16 cellular contexts compared by ENCODE assay signal in the genomic region with DNA sequence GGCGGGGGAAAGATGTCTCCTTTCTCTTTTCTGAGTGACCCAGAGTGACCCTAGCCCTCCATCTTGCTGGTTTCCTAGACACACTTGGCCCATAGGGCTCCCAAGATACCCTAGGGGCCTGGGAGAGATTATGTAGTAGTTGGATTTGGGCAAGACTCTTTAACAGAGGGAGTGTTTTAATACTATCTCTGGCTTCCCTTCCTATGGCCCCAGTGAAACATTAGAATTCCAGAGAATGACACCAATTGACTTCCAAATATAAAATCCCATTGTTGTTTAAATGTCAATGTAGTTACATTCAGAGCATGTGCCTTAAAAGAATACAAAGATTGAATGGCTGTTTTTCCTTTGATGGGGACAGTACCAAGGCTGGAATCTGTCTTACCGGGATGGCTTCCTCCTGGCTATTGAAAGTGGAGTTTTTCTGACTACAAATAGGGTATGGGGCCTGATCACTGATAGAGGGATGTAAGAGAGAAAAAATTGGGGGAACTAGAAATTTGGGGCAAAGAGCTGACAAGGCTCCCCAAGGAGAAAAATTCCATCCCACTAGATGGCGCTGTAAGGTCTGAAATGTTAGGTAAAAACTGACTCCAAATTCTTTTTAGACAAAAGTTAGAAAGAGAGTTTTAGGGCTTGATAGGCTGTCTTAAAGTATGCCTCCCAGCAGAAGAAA. TPM values are rescaled to one million over a fixed set of nuclear protein-coding genes. Genes with fewer than 3 reads are reported as not detected.
DNase-seq lines count a peak whose midpoint lies in the region; ATAC-seq and TF ChIP-seq lines count a peak whose summit lies in the region.
"Had no signal": no experiment of that assay in that cellular context is flagged by ENCODE, and none has a peak within 500 bp of the region (broad histone marks: within the 10 kb centered on the region; RNA-seq: fewer than 3 reads in every experiment).

No MANE protein-coding gene starts in this region.

- POLR2A ChIA-PET in OCI-LY7 (lab: Charles Lee): no interaction called here

- CTCF ChIA-PET in OCI-LY7 (lab: Charles Lee; ENCODE audit: unreplicated experiment): no interaction called here

- no peaks in the 10 kb centered on the region for H4K20me1 ChIP-seq in DOHH2 (ENCODE audit: control insufficient read depth, insufficient read depth, low read depth, low read length)
- H4K20me1 ChIP-seq in GM23248 (ENCODE audit: insufficient read depth): no peaks in the 10 kb centered on the region
- no peaks in the 10 kb centered on the region for H4K20me1 ChIP-seq in OCI-LY7 (ENCODE audit: insufficient read depth, low read length)

- no peak overlapping the region for H3K4me2 ChIP-seq in DOHH2 (ENCODE audit: low read length)
- no peak overlapping the region for H3K4me2 ChIP-seq in GM23248 (ENCODE audit: unreplicated experiment)
- no peak overlapping the region for H3K4me2 ChIP-seq in OCI-LY7 (ENCODE audit: low read length)

- H3K4me3 ChIP-seq in DOHH2 (ENCODE audit: low read length) (no peak overlapping the region), GM23248 (no peak overlapping the region), OCI-LY7 (ENCODE audit: low read depth, low read length, poor library complexity, severe bottlenecking) (no peak overlapping the region), fibroblast of the aortic adventitia (ENCODE audit: low read depth, low read length) (no peak overlapping the region)
- H3K4me3 ChIP-seq: suprapubic skin had no signal

- H3K9me3 ChIP-seq in DOHH2 (ENCODE audit: control insufficient read depth, insufficient read depth, low read length) (no peaks in the 10 kb centered on the region), GM23248 (ENCODE audit: low read depth) (no peaks in the 10 kb centered on the region), OCI-LY7 (ENCODE audit: low read length) (no peaks in the 10 kb centered on the region)
- H3K9me3 ChIP-seq: suprapubic skin had no signal

- peak; percentile 45 for TF ChIP-seq CTCF in DOHH2 (IDR thresholded peaks at IDR 0.05; ENCODE audit: low read depth, low read length, poor library complexity, severe bottlenecking)
- peak; percentile 59 for TF ChIP-seq CTCF in OCI-LY7 (conservative IDR thresholded peaks at IDR 0.05; ENCODE audit: low read length)
- peak; percentile 24 for TF ChIP-seq CTCF in fibroblast of the aortic adventitia (IDR thresholded peaks at IDR 0.05; ENCODE audit: insufficient read depth, low read length)

- no peak for ATAC-seq in HG02759 (IDR thresholded peaks at IDR 0.05; ENCODE audit: unreplicated experiment)
- ATAC-seq: activated CD8-positive, alpha-beta memory T cell treated with anti-CD3 and anti-CD28 coated beads, Interleukin-2, amount 10 ng/mL, durations not matched to agents 7 days and 5 days; CD8-positive, alpha-beta T cell; naive thymus-derived CD8-positive, alpha-beta T cell had no signal

- H2AFZ ChIP-seq in GM23248: no peak overlapping the region
- no peak overlapping the region for H2AFZ ChIP-seq in OCI-LY7 (ENCODE audit: low read length)

- DNase-seq in GM23248 (peak; percentile 0), OCI-LY7 (ENCODE audit: low spot score) (peak; percentile 7), fibroblast of the aortic adventitia (ENCODE audit: low read depth) (peak; percentile 37), NOMO-1 treated with dmso at 0.1 percent for 144 hours (lab: John Stamatoyannopoulos, UW; ENCODE audit: unreplicated experiment) (no peak), NCI-H774 (lab: John Stamatoyannopoulos, UW) (no peak), UCSD-AML1 (lab: John Stamatoyannopoulos, UW; ENCODE audit: unreplicated experiment) (no peak)
- DNase-seq: activated CD8-positive, alpha-beta memory T cell treated with anti-CD3 and anti-CD28 coated beads, Interleukin-2, amount 10 ng/mL, durations not matched to agents 7 days and 5 days; activated naive CD8-positive, alpha-beta T cell treated with anti-CD3 and anti-CD28 coated beads, Interleukin-2, amount 10 ng/mL, durations not matched to agents 7 days and 5 days; CD8-positive, alpha-beta T cell; naive thymus-derived CD8-positive, alpha-beta T cell; NCI-H187 treated with DMSO at 0.1 percent for 48 hours had no signal

- H3K9me2 ChIP-seq in DOHH2 (replicated peaks; ENCODE audit: control insufficient read depth, low read length) (no peaks in the 10 kb centered on the region), GM23248 (ENCODE audit: insufficient read depth) (no peaks in the 10 kb centered on the region), OCI-LY7 (ENCODE audit: insufficient read depth, low read length) (no peaks in the 10 kb centered on the region)

- WGBS in GM23248 (ENCODE audit: low coverage in 1 of 2, low lambda C conversion rate in 2 of 2, missing lambda C conversion rate in 2 of 2), 2 experiments: 30 to 40% methylated on average over 3 of the region's 3 CpGs

- H3K36me3 ChIP-seq in DOHH2 (ENCODE audit: control insufficient read depth, low read length): no peaks in the 10 kb centered on the region
- H3K36me3 ChIP-seq in GM23248 (ENCODE audit: low read depth): no peaks in the 10 kb centered on the region
- no peaks in the 10 kb centered on the region for H3K36me3 ChIP-seq in OCI-LY7 (ENCODE audit: insufficient read depth, low read length)
- H3K36me3 ChIP-seq: suprapubic skin had no signal

- H3K4me1 ChIP-seq in DOHH2 (ENCODE audit: control insufficient read depth, low read length): no peaks in the 10 kb centered on the region
- no peaks in the 10 kb centered on the region for H3K4me1 ChIP-seq in GM23248 (ENCODE audit: insufficient read depth)
- H3K4me1 ChIP-seq in OCI-LY7 (ENCODE audit: insufficient read depth, low read length, poor library complexity, severe bottlenecking): no peaks in the 10 kb centered on the region
- H3K4me1 ChIP-seq: suprapubic skin had no signal

- in situ Hi-C loops in GM23248 (cut with MboI): no loop called here

- intact Hi-C loops in OCI-LY7 (cut with micrococcal nuclease; ENCODE audit: unreplicated experiment): no loop called here

- H3K27me3 ChIP-seq in DOHH2 (ENCODE audit: control insufficient read depth, low read length) (no peaks in the 10 kb centered on the region), GM23248 (replicated peaks; ENCODE audit: insufficient read depth) (no peaks in the 10 kb centered on the region)
- H3K27me3 ChIP-seq: suprapubic skin had no signal

- H3K79me2 ChIP-seq in DOHH2 (ENCODE audit: control insufficient read depth, low read length) (no peaks in the 10 kb centered on the region), GM23248 (ENCODE audit: insufficient read depth) (no peaks in the 10 kb centered on the region), OCI-LY7 (ENCODE audit: insufficient read depth, low read depth, low read length) (no peaks in the 10 kb centered on the region)

- H3F3A ChIP-seq in DOHH2 (ENCODE audit: control insufficient read depth, insufficient read depth) (no peaks in the 10 kb centered on the region), GM23248 (ENCODE audit: insufficient read depth) (no peaks in the 10 kb centered on the region)

- no TSS peak for BruUV-seq in OCI-LY7 (replicated peaks; lab: Mats Ljungman, UMichigan)

- no peak overlapping the region for H3K27ac ChIP-seq in DOHH2 (ENCODE audit: low read depth, low read length)
- no peak overlapping the region for H3K27ac ChIP-seq in GM23248
- H3K27ac ChIP-seq in OCI-LY7 (ENCODE audit: low read depth, low read length, poor library complexity, severe bottlenecking): no peak overlapping the region
- H3K27ac ChIP-seq: suprapubic skin had no signal

- no peak overlapping the region for H3K9ac ChIP-seq in GM23248

RNA-seq across cellular contexts. Expression of a gene that starts 10.7 kb away (rescaled TPM):
- not detected in 2 replicates for total RNA-seq in GM23248 (2014; rRNA removed; shearing (Covaris generic))
- not detected in 2 replicates for polyA plus RNA-seq in GM23248 (2016; fragmentation: Nextera tagmentation; extraction: Ambion mirVana)
- total RNA-seq in OCI-LY7 (2014; rRNA removed; shearing (Covaris generic)): not detected in 2 replicates
- total RNA-seq in OCI-LY7 (2022) (not detected in 2 replicates), fibroblast of the aortic adventitia (ENCODE audit: low replicate concordance) (0.09 TPM in 1 of 2 replicates, not detected in the other)
- total RNA-seq: activated CD8-positive, alpha-beta memory T cell treated with anti-CD3 and anti-CD28 coated beads, Interleukin-2, amount 10 ng/mL, durations not matched to agents 7 days and 5 days; activated naive CD8-positive, alpha-beta T cell treated with anti-CD3 and anti-CD28 coated beads, Interleukin-2, amount 10 ng/mL, durations not matched to agents 7 days and 5 days; CD8-positive, alpha-beta T cell; naive thymus-derived CD8-positive, alpha-beta T cell; skeletal muscle tissue; suprapubic skin; T-helper 2 cell treated with Interferon-gamma antibody and Interleukin-4, amounts not matched to agents 100 ng/mL and 5 ng/mL, for 36 hours had no signal
- polyA plus RNA-seq: naive thymus-derived CD8-positive, alpha-beta T cell had no signal

Comparison
In these comparisons a context has a peak if more than half of its experiments do, and no peak if none do; other contexts are left out.
1. DNase-seq: peak in GM23248 (single experiment), OCI-LY7 (single experiment) and fibroblast of the aortic adventitia (single experiment); none in NOMO-1 treated with dmso at 0.1 percent for 144 hours (single experiment), NCI-H774 (single experiment) and UCSD-AML1 (single experiment).
2. Peak in every context shown above with its lines, with median percentiles within 50 percentile points of each other: CTCF ChIP-seq.